ENCODE assay signal across 16 cellular contexts in the genomic region with DNA sequence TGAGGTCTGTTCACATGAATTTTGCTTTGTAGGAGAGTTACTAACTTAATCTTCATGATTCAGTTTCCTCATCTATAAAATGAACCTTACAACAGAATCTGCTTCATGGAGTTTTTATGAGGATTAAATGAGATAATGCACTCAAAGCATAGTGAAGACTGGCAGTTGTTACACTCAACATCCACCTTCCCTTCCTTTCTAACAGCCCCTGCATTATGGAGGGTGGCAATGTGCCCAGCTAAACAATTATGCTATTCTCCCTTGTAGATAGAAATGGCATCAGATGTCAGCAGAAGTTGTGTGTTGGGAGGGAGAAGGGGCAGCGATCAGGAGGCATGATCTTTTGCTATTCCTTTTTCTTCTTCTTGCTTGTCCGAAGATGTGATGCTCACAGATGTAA. TPM values are rescaled to one million over a fixed set of nuclear protein-coding genes. Genes with fewer than 3 reads are reported as not detected.
DNase-seq lines count a peak whose midpoint lies in the region; ATAC-seq and TF ChIP-seq lines count a peak whose summit lies in the region.
"Had no signal": no experiment of that assay in that cellular context is flagged by ENCODE, and none has a peak within 500 bp of the region (broad histone marks: within the 10 kb centered on the region; RNA-seq: fewer than 3 reads in every experiment).

No MANE protein-coding gene starts in this region.

- no peak for TF ChIP-seq EP300 in SK-N-SH (IDR thresholded peaks at IDR 0.05; ENCODE audit: borderline replicate concordance in 1 of 2, low read depth in 1 of 2, low read length in 1 of 2)

- no peak overlapping the region for H3K4me3 ChIP-seq in SK-N-SH (ENCODE audit: low read depth in 2 of 2, low read length in 1 of 2)
- no peak overlapping the region for H3K4me3 ChIP-seq in mucosa of descending colon
- no peak overlapping the region for H3K4me3 ChIP-seq in foreskin fibroblast (ENCODE audit: low read depth in 1 of 2, low read length in 2 of 2)
- H3K4me3 ChIP-seq: gastrocnemius medialis had no signal

- no peak overlapping the region for H3K4me2 ChIP-seq in SK-N-SH

- no peaks in the 10 kb centered on the region for H3K79me2 ChIP-seq in SK-N-SH (ENCODE audit: insufficient read depth)

- no peaks in the 10 kb centered on the region for H4K20me1 ChIP-seq in SK-N-SH (ENCODE audit: insufficient read depth)

- POLR2A ChIA-PET in SK-N-SH (lab: Yijun Ruan, JAX), result no interaction called here

- WGBS in SK-N-SH (ENCODE audit: low lambda C conversion rate), result 20% methylated on average over 2 of the region's 2 CpGs

- no peaks in the 10 kb centered on the region for H3K9me2 ChIP-seq in SK-N-SH

- H3K27me3 ChIP-seq in SK-N-SH (ENCODE audit: insufficient read depth), result peaks cover 5% of the 10 kb centered on the region; the same call in 1 of the 2 replicates
- H3K27me3 ChIP-seq: gastrocnemius medialis had no signal

- H3K36me3 ChIP-seq in SK-N-SH (replicated peaks in 1 of 2; ENCODE audit: control insufficient read depth in 1 of 2, insufficient read depth in 2 of 2, low read length in 1 of 2) (no peaks in the 10 kb centered on the region), mucosa of descending colon (ENCODE audit: low read depth) (no peaks in the 10 kb centered on the region)
- H3K36me3 ChIP-seq: gastrocnemius medialis had no signal

- no peaks in the 10 kb centered on the region for H3K4me1 ChIP-seq in SK-N-SH (ENCODE audit: control insufficient read depth in 1 of 2, insufficient read depth in 2 of 2, low read depth in 1 of 2, low read length in 1 of 2)
- no peaks in the 10 kb centered on the region for H3K4me1 ChIP-seq in mucosa of descending colon (ENCODE audit: low read depth)
- H3K4me1 ChIP-seq: gastrocnemius medialis had no signal

- CTCF ChIA-PET in SK-N-SH (lab: Yijun Ruan, JAX), result interaction anchor here (1.2 kb wide), 1 partner anchor 50 kb away, joined by 4 read pairs; no protein-coding TSS in a partner anchor

- H2AFZ ChIP-seq in SK-N-SH (ENCODE audit: low read depth), result no peak overlapping the region

- DNase-seq in SK-N-SH (no peak), NCI-H1092 (lab: John Stamatoyannopoulos, UW) (peak; percentile 78), NCI-H69 (lab: John Stamatoyannopoulos, UW) (peak; percentile 90), mucosa of descending colon (peak in 1 of 3 donors; percentile 57), foreskin fibroblast (no peak)
- DNase-seq in activated CD8-positive, alpha-beta memory T cell treated with anti-CD3 and anti-CD28 coated beads for 24 hours, result no peak
- DNase-seq in stimulated activated CD4-positive, alpha-beta T cell treated with anti-CD3 and anti-CD28 coated beads, Interleukin-15, amount 100 ng/mL, for 24 hours, result no peak
- DNase-seq: activated CD4-positive, CD25-positive, alpha-beta regulatory T cell treated with anti-CD3 and anti-CD28 coated beads, Interleukin-2, amount 50 U/mL, for 72 hours; amniotic stem cell; cerebellar nuclear complex; gastrocnemius medialis; NCI-H187; stimulated activated naive CD8-positive, alpha-beta T cell treated with anti-CD3 and anti-CD28 coated beads, Interleukin-15, amount 100 ng/mL, for 72 hours had no signal

- no peak overlapping the region for H3K9ac ChIP-seq in SK-N-SH

- TF ChIP-seq RAD21 in SK-N-SH (IDR thresholded peaks at IDR 0.05; ENCODE audit: low read length), result no peak

- no peak for TF ChIP-seq CTCF in SK-N-SH (IDR thresholded peaks at IDR 0.05)
- no peak for TF ChIP-seq CTCF in mucosa of descending colon (IDR thresholded peaks at IDR 0.05)
- no peak for TF ChIP-seq CTCF in foreskin fibroblast (IDR thresholded peaks at IDR 0.05; ENCODE audit: low read depth, low read length)

- no peaks in the 10 kb centered on the region for H3F3A ChIP-seq in SK-N-SH (replicated peaks; ENCODE audit: insufficient read depth)

- H3K9me3 ChIP-seq in SK-N-SH, result no peaks in the 10 kb centered on the region
- no peaks in the 10 kb centered on the region for H3K9me3 ChIP-seq in mucosa of descending colon
- H3K9me3 ChIP-seq: gastrocnemius medialis had no signal

- no peak overlapping the region for H3K27ac ChIP-seq in SK-N-SH (ENCODE audit: low read depth in 2 of 2, low read length in 1 of 2)
- H3K27ac ChIP-seq: gastrocnemius medialis had no signal

- intact Hi-C loops in mucosa of descending colon (cut with DNase I, micrococcal nuclease), result no loop called here

- ATAC-seq in SK-N-SH treated with all-trans-retinoic acid at 6 μM for 48 hours, result no peak
- ATAC-seq in mucosa of descending colon, result peak; percentile 53
- ATAC-seq: gastrocnemius medialis; stimulated activated naive CD8-positive, alpha-beta T cell treated with anti-CD3 and anti-CD28 coated beads, Interleukin-15, amount 100 ng/mL, for 72 hours had no signal

TF ChIP-seq in SK-N-SH treated with all-trans-retinoic acid at 6 μM for 48 hours, 23 proteins besides CTCF, POLR2A, EP300 and RAD21:
- 0 out of 2 replicates have a peak, but pooled peaks have one; percentile 8 for TF ChIP-seq ISL1 (CRISPR knock-in tag; IDR thresholded peaks at IDR 0.05)
- TF ChIP-seq ZC3H10 (CRISPR knock-in tag; IDR thresholded peaks at IDR 0.05), result no peak
- no peak for TF ChIP-seq ZNF565 (CRISPR knock-in tag; conservative IDR thresholded peaks at IDR 0.05; ENCODE audit: low read depth)
- no peak for TF ChIP-seq ZNF8 (CRISPR knock-in tag; IDR thresholded peaks at IDR 0.05)
- no peak for TF ChIP-seq ESRRG (CRISPR knock-in tag; IDR thresholded peaks at IDR 0.05)

TF ChIP-seq in SK-N-SH, 30 proteins besides CTCF, POLR2A, EP300 and RAD21:
- no peak for TF ChIP-seq EZH2phosphoT487 (IDR thresholded peaks at IDR 0.05; ENCODE audit: borderline replicate concordance, low read depth)
- TF ChIP-seq USF1 (IDR thresholded peaks at IDR 0.05; ENCODE audit: borderline replicate concordance, low read depth), result no peak
- TF ChIP-seq RCOR1 (IDR thresholded peaks at IDR 0.05; ENCODE audit: low read length), result no peak
- TF ChIP-seq GATA2 (CRISPR knock-in tag; IDR thresholded peaks at IDR 0.05), result no peak
- TF ChIP-seq MAX (IDR thresholded peaks at IDR 0.05; ENCODE audit: low read depth), result no peak
- TF ChIP-seq FOSL2 (IDR thresholded peaks at IDR 0.05; ENCODE audit: borderline replicate concordance, low read depth), result no peak
- TF ChIP-seq NFIC (IDR thresholded peaks at IDR 0.05; ENCODE audit: borderline replicate concordance), result no peak
- TF ChIP-seq JUND (IDR thresholded peaks at IDR 0.05), result no peak
- TF ChIP-seq CHD2 (IDR thresholded peaks at IDR 0.05; ENCODE audit: low read length, partially characterized antibody), result no peak
- TF ChIP-seq ZBTB33 (IDR thresholded peaks at IDR 0.05; ENCODE audit: borderline replicate concordance, low read depth), result no peak
- no peak for TF ChIP-seq POLR2AphosphoS5 (IDR thresholded peaks at IDR 0.05; ENCODE audit: low read depth, low read length)
- TF ChIP-seq TAF1 (IDR thresholded peaks at IDR 0.05; ENCODE audit: borderline replicate concordance, low read depth, low read length), result no peak
- TF ChIP-seq NRF1 (IDR thresholded peaks at IDR 0.05; ENCODE audit: low read depth, low read length), result no peak
- TF ChIP-seq RXRA (IDR thresholded peaks at IDR 0.05; ENCODE audit: borderline replicate concordance, low read depth), result no peak
- no peak for TF ChIP-seq USF2 (IDR thresholded peaks at IDR 0.05; ENCODE audit: borderline replicate concordance, low read depth, low read length)

RNA-seq across cellular contexts. Expression of gene POU2AF1, which starts 6.5 kb away (rescaled TPM):
- 0.05 and 0.07 TPM in 2 replicates for polyA plus RNA-seq in SK-N-SH (2012; rRNA removed)
- polyA plus RNA-seq in SK-N-SH (2012; cell fraction: cytosol; rRNA removed), result 0.04 and 0.28 TPM in 2 replicates
- polyA plus RNA-seq in SK-N-SH (2012; cell fraction: nucleus; rRNA removed), result 0.17 and 0.58 TPM in 2 replicates
- 1 to 10 TPM; 2.8 to 9.3 (median 5.4) TPM for total RNA-seq in mucosa of descending colon
- total RNA-seq: A172, lung microvascular endothelial cell had no signal

Comparison
In these comparisons a context has a peak if more than half of its experiments do, and no peak if none do; other contexts are left out.
1. DNase-seq: peak in NCI-H1092 (single experiment) and NCI-H69 (single experiment); none in SK-N-SH (single experiment), activated CD8-positive, alpha-beta memory T cell treated with anti-CD3 and anti-CD28 coated beads for 24 hours (single experiment), stimulated activated CD4-positive, alpha-beta T cell treated with anti-CD3 and anti-CD28 coated beads, Interleukin-15, amount 100 ng/mL, for 24 hours (single experiment) and foreskin fibroblast (0 of 2).